Comparison of ENCODE assay signal across 8 cellular contexts in genomic region chr12:53380104-53380796, GRCh38. TPM values are rescaled to one million over a fixed set of nuclear protein-coding genes. Genes with fewer than 3 reads are reported as not detected.
A peak's percentile ranks its signal among the peaks of the same experiment; 100 is the strongest.
DNase-seq lines count a peak whose midpoint lies in the region; ATAC-seq and TF ChIP-seq lines count a peak whose summit lies in the region.

Gene SP1 (plus strand): TSS chr12:53380176. CDS start chr12:53380292, 116 bp downstream.

- peaks cover 31% of the 10 kb centered on the region for H3K79me2 ChIP-seq in mesendoderm (ENCODE audit: control insufficient read depth, insufficient read depth, low read length)

- H3K56ac ChIP-seq in mesendoderm (ENCODE audit: low read length) = peak within 1 kb of the TSS; percentile 95

- no peaks in the 10 kb centered on the region for H3K27me3 Mint-ChIP-seq in CD4-positive, CD25-positive, alpha-beta regulatory T cell
- H3K27me3 Mint-ChIP-seq in effector memory CD8-positive, alpha-beta T cell = no peaks in the 10 kb centered on the region

- peak within 1 kb of the TSS; percentile 92 for H3K27ac ChIP-seq in CD4-positive, CD25-positive, alpha-beta regulatory T cell (ENCODE audit: insufficient read depth, low read length, poor library complexity, severe bottlenecking)
- peak within 1 kb of the TSS; percentile 96 for H3K27ac ChIP-seq in mesendoderm (ENCODE audit: low read depth, low read length)

- peak within 1 kb of the TSS; percentile 84 for H3K4me3 ChIP-seq in CD4-positive, CD25-positive, alpha-beta regulatory T cell (ENCODE audit: low read depth, low read length)
- peak within 1 kb of the TSS; percentile 23 for H3K4me3 ChIP-seq in mesendoderm (ENCODE audit: low read length)

- peak within 1 kb of the TSS; percentile 2 for H2AK5ac ChIP-seq in mesendoderm (ENCODE audit: low read length)

- peaks cover 27% of the 10 kb centered on the region for H3K36me3 ChIP-seq in CD4-positive, CD25-positive, alpha-beta regulatory T cell (ENCODE audit: control insufficient read depth, insufficient read depth, low read length)
- peaks cover 11% of the 10 kb centered on the region for H3K36me3 ChIP-seq in mesendoderm (ENCODE audit: control insufficient read depth, insufficient read depth, low read length)

- peaks cover 7 to 43% (median 26%) of the 10 kb centered on the region in 4 donors for H3K4me1 Mint-ChIP-seq in CD4-positive, CD25-positive, alpha-beta regulatory T cell
- H3K4me1 Mint-ChIP-seq in effector memory CD8-positive, alpha-beta T cell (ENCODE audit: low read depth in 2 of 2) = peaks cover 28 to 39% of the 10 kb centered on the region in 2 donors

- no peak within 1 kb of the TSS for H3K23ac ChIP-seq in mesendoderm (ENCODE audit: low read length)

- DNase-seq in CD4-positive, CD25-positive, alpha-beta regulatory T cell = peak; percentile 81 to 95 (median 86)
- DNase-seq in GM20000 (ENCODE audit: low spot score) (peak; percentile 91), HT1080 (ENCODE audit: low read depth) (peak; percentile 89), NOMO-1 treated with DMSO at 0.1 percent for 48 hours (lab: John Stamatoyannopoulos, UW; ENCODE audit: unreplicated experiment) (peak; percentile 90), mesendoderm (peak; percentile 95)
- peak; percentile 69 to 97 (median 82) for DNase-seq in activated CD8-positive, alpha-beta memory T cell treated with anti-CD3 and anti-CD28 coated beads for 48 hours (ENCODE audit: low read depth in 2 of 3, low spot score in 2 of 3)
- peak; percentile 99 to 100 (median 99) for DNase-seq in effector memory CD8-positive, alpha-beta T cell
- DNase-seq in stimulated activated CD8-positive, alpha-beta memory T cell treated with anti-CD3 and anti-CD28 coated beads, Interleukin-15, amount 100 ng/mL, for 24 hours (ENCODE audit: low read depth) = peak; percentile 94

- H2BK15ac ChIP-seq in mesendoderm (replicated peaks; ENCODE audit: low read depth) = no peak within 1 kb of the TSS

- H3K18ac ChIP-seq in mesendoderm (ENCODE audit: low read length) = peak within 1 kb of the TSS; percentile 100

- H4K8ac ChIP-seq in mesendoderm (ENCODE audit: low read depth, low read length) = peak within 1 kb of the TSS; percentile 84

- H3K4me1 ChIP-seq in CD4-positive, CD25-positive, alpha-beta regulatory T cell (ENCODE audit: control insufficient read depth, insufficient read depth, low read length, poor library complexity, severe bottlenecking) = peaks cover 47% of the 10 kb centered on the region
- H3K4me1 ChIP-seq in mesendoderm (ENCODE audit: control insufficient read depth, low read depth, low read length) = peaks cover 15% of the 10 kb centered on the region

- TF ChIP-seq CTCF in GM20000 (IDR thresholded peaks at IDR 0.05; ENCODE audit: extremely low read depth, missing control alignments) = no peak

- no CpG with 5 or more reads among the region's 71 CpGs for WGBS in mesendoderm (ENCODE audit: extremely low coverage, insufficient coverage, low lambda C conversion rate)

- H3K4me3 Mint-ChIP-seq in CD4-positive, CD25-positive, alpha-beta regulatory T cell = peak within 1 kb of the TSS; percentile 88 to 97 (median 94)
- peak within 1 kb of the TSS; percentile 81 to 91 for H3K4me3 Mint-ChIP-seq in effector memory CD8-positive, alpha-beta T cell

- H3K4me2 ChIP-seq in mesendoderm (ENCODE audit: low read length) = peak within 1 kb of the TSS; percentile 62

- H3K9ac ChIP-seq in mesendoderm (ENCODE audit: low read length) = peak within 1 kb of the TSS; percentile 82

- H3K27ac Mint-ChIP-seq in CD4-positive, CD25-positive, alpha-beta regulatory T cell = peak within 1 kb of the TSS in 2 of 3 donors; percentile 78 to 88
- peak within 1 kb of the TSS in 1 of 2 donors; percentile 75 for H3K27ac Mint-ChIP-seq in effector memory CD8-positive, alpha-beta T cell

- ATAC-seq in CD4-positive, CD25-positive, alpha-beta regulatory T cell (ENCODE audit: low read depth in 2 of 2) = peak; percentile 31 to 33
- peak; percentile 47 for ATAC-seq in effector memory CD8-positive, alpha-beta T cell (replicated peaks)

- no peaks in the 10 kb centered on the region for H3K9me3 ChIP-seq in CD4-positive, CD25-positive, alpha-beta regulatory T cell (ENCODE audit: control insufficient read depth in 2 of 2, low read length in 2 of 2)

- no peaks in the 10 kb centered on the region for H3K9me3 Mint-ChIP-seq in CD4-positive, CD25-positive, alpha-beta regulatory T cell
- H3K9me3 Mint-ChIP-seq in effector memory CD8-positive, alpha-beta T cell = no peaks in the 10 kb centered on the region

- peaks cover 13% of the 10 kb centered on the region for H3K79me1 ChIP-seq in mesendoderm (ENCODE audit: low read length)

- H4K5ac ChIP-seq in mesendoderm (ENCODE audit: low read length) = peak within 1 kb of the TSS; percentile 54

- H3K36me3 Mint-ChIP-seq in CD4-positive, CD25-positive, alpha-beta regulatory T cell = peaks cover 26% of the 10 kb centered on the region
- peaks cover 46% of the 10 kb centered on the region for H3K36me3 Mint-ChIP-seq in effector memory CD8-positive, alpha-beta T cell (ENCODE audit: insufficient read depth)

- H3K4ac ChIP-seq in mesendoderm (ENCODE audit: low read depth, low read length) = peak within 1 kb of the TSS; percentile 100

- peak within 1 kb of the TSS; percentile 89 for H2BK120ac ChIP-seq in mesendoderm (ENCODE audit: low read depth, low read length)

- H2BK5ac ChIP-seq in mesendoderm (ENCODE audit: low read length) = peak within 1 kb of the TSS; percentile 66

- no peaks in the 10 kb centered on the region for H3K27me3 ChIP-seq in CD4-positive, CD25-positive, alpha-beta regulatory T cell (ENCODE audit: control insufficient read depth, insufficient read depth, low read length)
- no peaks in the 10 kb centered on the region for H3K27me3 ChIP-seq in mesendoderm (ENCODE audit: insufficient read depth, low read length, poor library complexity)

RNA-seq across cellular contexts. Expression of gene SP1, which starts in this region (rescaled TPM):
- 79.0 TPM for total RNA-seq in CD4-positive, CD25-positive, alpha-beta regulatory T cell
- polyA plus RNA-seq in CD4-positive, CD25-positive, alpha-beta regulatory T cell = 1 to 10 TPM; 8.1 to 9.3 (median 8.2) TPM
- 25.7 and 36.9 TPM in 2 replicates for total RNA-seq in HT1080 (2014; rRNA removed; shearing (Covaris generic))
- 21.3 and 26.0 TPM in 2 replicates for polyA plus RNA-seq in HT1080 (2015; cell fraction: cytosol; rRNA removed)
- polyA plus RNA-seq in HT1080 (2015; cell fraction: nucleus; rRNA removed) = 49.4 and 52.0 TPM in 2 replicates
- polyA plus RNA-seq in mesendoderm (2013, experiment 1 of 2) = 34.1 TPM
- 34.4 TPM for polyA plus RNA-seq in mesendoderm (2013, experiment 2 of 2)

Comparison
In these comparisons a context has a peak if more than half of its experiments do, and no peak if none do; other contexts are left out.
1. Peak in every context shown above with its lines: DNase-seq, ATAC-seq, H3K4me3 ChIP-seq and H3K27ac ChIP-seq.